21 cellular contexts compared by ENCODE assay signal in the genomic region with DNA sequence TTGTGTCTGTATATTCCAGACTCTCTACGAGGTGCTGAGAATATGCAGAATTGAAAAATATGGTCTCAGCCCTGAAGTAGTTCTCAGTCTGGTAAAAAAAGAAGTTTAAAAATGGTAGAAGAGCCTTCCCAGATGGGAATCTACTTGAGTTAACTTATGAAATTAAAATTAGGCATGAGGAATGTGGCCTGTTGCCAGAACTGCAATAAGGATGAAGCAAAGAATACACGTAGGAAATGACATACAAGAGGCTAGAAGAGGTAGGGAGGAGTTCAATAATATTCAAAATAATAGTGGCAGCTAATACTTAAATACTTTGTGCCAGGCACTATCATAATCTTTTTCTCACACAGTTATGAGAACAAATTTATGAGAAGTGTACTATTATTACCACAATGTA. TPM values are rescaled to one million over a fixed set of nuclear protein-coding genes. Genes with fewer than 3 reads are reported as not detected.
DNase-seq lines count a peak whose midpoint lies in the region; ATAC-seq and TF ChIP-seq lines count a peak whose summit lies in the region.
"Had no signal": no experiment of that assay in that cellular context is flagged by ENCODE, and none has a peak within 500 bp of the region (broad histone marks: within the 10 kb centered on the region; RNA-seq: fewer than 3 reads in every experiment).

No MANE protein-coding gene starts in this region.

- no peaks in the 10 kb centered on the region for H3K27me3 Mint-ChIP-seq in activated CD8-positive, alpha-beta memory T cell treated with anti-CD3 and anti-CD28 coated beads, Interleukin-2, amount 10 ng/mL, durations not matched to agents 7 days and 5 days
- H3K27me3 Mint-ChIP-seq in osteocyte (ENCODE audit: unreplicated experiment) (no peaks in the 10 kb centered on the region), chondrocyte (ENCODE audit: low read depth) (no peaks in the 10 kb centered on the region)

- intact Hi-C loops in OCI-LY7 (cut with micrococcal nuclease; ENCODE audit: unreplicated experiment): loop anchor here (10.0 kb wide), 1 partner anchor 635 kb away; a partner anchor contains a TSS

- no peaks in the 10 kb centered on the region for H3K9me2 ChIP-seq in OCI-LY7 (ENCODE audit: insufficient read depth, low read length)

- no peak overlapping the region for H3K27ac Mint-ChIP-seq in activated CD8-positive, alpha-beta memory T cell treated with anti-CD3 and anti-CD28 coated beads, Interleukin-2, amount 10 ng/mL, durations not matched to agents 7 days and 5 days
- H3K27ac Mint-ChIP-seq in osteocyte (ENCODE audit: unreplicated experiment): peak overlapping the region; percentile 69
- no peak overlapping the region for H3K27ac Mint-ChIP-seq in chondrocyte (ENCODE audit: unreplicated experiment)
- H3K27ac Mint-ChIP-seq: stimulated activated naive CD8-positive, alpha-beta T cell treated with anti-CD3 and anti-CD28 coated beads, Interleukin-15, amount 100 ng/mL, for 72 hours had no signal

- H3K4me3 Mint-ChIP-seq in activated CD8-positive, alpha-beta memory T cell treated with anti-CD3 and anti-CD28 coated beads, Interleukin-2, amount 10 ng/mL, durations not matched to agents 7 days and 5 days: peak overlapping the region; percentile 28
- no peak overlapping the region for H3K4me3 Mint-ChIP-seq in osteocyte (ENCODE audit: unreplicated experiment)
- no peak overlapping the region for H3K4me3 Mint-ChIP-seq in chondrocyte (ENCODE audit: unreplicated experiment)

- no peak overlapping the region for H2AFZ ChIP-seq in OCI-LY7 (ENCODE audit: low read length)

- H3K4me1 ChIP-seq in OCI-LY7 (ENCODE audit: insufficient read depth, low read length, poor library complexity, severe bottlenecking): peaks cover 42% of the 10 kb centered on the region
- H3K4me1 ChIP-seq: vagina had no signal

- peaks cover 95% of the 10 kb centered on the region for H3K36me3 ChIP-seq in OCI-LY7 (ENCODE audit: insufficient read depth, low read length)
- H3K36me3 ChIP-seq: ovary, vagina had no signal

- CTCF ChIA-PET in activated CD8-positive, alpha-beta memory T cell treated with anti-CD3 and anti-CD28 coated beads, Interleukin-2, amount 10 ng/mL, durations not matched to agents 7 days and 5 days (lab: Charles Lee): no interaction called here
- CTCF ChIA-PET in OCI-LY7 (lab: Charles Lee; ENCODE audit: unreplicated experiment): no interaction called here

- no peaks in the 10 kb centered on the region for H3K9me3 Mint-ChIP-seq in activated CD8-positive, alpha-beta memory T cell treated with anti-CD3 and anti-CD28 coated beads, Interleukin-2, amount 10 ng/mL, durations not matched to agents 7 days and 5 days (ENCODE audit: low read depth)
- H3K9me3 Mint-ChIP-seq in osteocyte (ENCODE audit: unreplicated experiment) (no peaks in the 10 kb centered on the region), chondrocyte (ENCODE audit: low read depth) (no peaks in the 10 kb centered on the region)
- H3K9me3 Mint-ChIP-seq: stimulated activated naive CD8-positive, alpha-beta T cell treated with anti-CD3 and anti-CD28 coated beads, Interleukin-15, amount 100 ng/mL, for 72 hours had no signal

- ATAC-seq in activated CD8-positive, alpha-beta memory T cell treated with anti-CD3 and anti-CD28 coated beads, Interleukin-2, amount 10 ng/mL, durations not matched to agents 7 days and 5 days: no peak
- ATAC-seq in HG03280 (IDR thresholded peaks at IDR 0.05; ENCODE audit: unreplicated experiment): no peak
- no peak for ATAC-seq in GM19328 (IDR thresholded peaks at IDR 0.05; ENCODE audit: unreplicated experiment)
- ATAC-seq: K562; PC-3; stimulated activated naive CD8-positive, alpha-beta T cell treated with anti-CD3 and anti-CD28 coated beads, Interleukin-15, amount 100 ng/mL, for 72 hours had no signal

- no TSS peak for BruUV-seq in OCI-LY7 (replicated peaks; lab: Mats Ljungman, UMichigan)

- peaks cover 66% of the 10 kb centered on the region for H3K36me3 Mint-ChIP-seq in activated CD8-positive, alpha-beta memory T cell treated with anti-CD3 and anti-CD28 coated beads, Interleukin-2, amount 10 ng/mL, durations not matched to agents 7 days and 5 days
- no peaks in the 10 kb centered on the region for H3K36me3 Mint-ChIP-seq in osteocyte (ENCODE audit: unreplicated experiment)
- H3K36me3 Mint-ChIP-seq in chondrocyte (ENCODE audit: low read depth): no peaks in the 10 kb centered on the region

- H3K79me2 ChIP-seq in OCI-LY7 (ENCODE audit: insufficient read depth, low read depth, low read length): peaks cover 88% of the 10 kb centered on the region

- TF ChIP-seq CTCF in OCI-LY7 (conservative IDR thresholded peaks at IDR 0.05; ENCODE audit: low read length): no peak
- no peak for TF ChIP-seq CTCF in osteocyte (IDR thresholded peaks at IDR 0.05)
- TF ChIP-seq CTCF in chondrocyte (IDR thresholded peaks at IDR 0.05): no peak

- DNase-seq in activated CD8-positive, alpha-beta memory T cell treated with anti-CD3 and anti-CD28 coated beads, Interleukin-2, amount 10 ng/mL, durations not matched to agents 7 days and 5 days: no peak
- no peak for DNase-seq in activated CD8-positive, alpha-beta memory T cell treated with anti-CD3 and anti-CD28 coated beads, Interleukin-2, amount 50 U/mL, for 48 hours
- DNase-seq in OCI-LY7 (ENCODE audit: low spot score) (no peak), dermis blood vessel endothelial cell (peak; percentile 52), osteocyte (ENCODE audit: extremely low spot score, unreplicated experiment) (no peak), chondrocyte (ENCODE audit: low spot score) (no peak)
- DNase-seq: ACHN; activated CD4-positive, CD25-positive, alpha-beta regulatory T cell treated with anti-CD3 and anti-CD28 coated beads, Interleukin-2, amount 50 U/mL, for 72 hours; amygdala; foreskin melanocyte; NCI-H1105; NCI-H345; ovary; PC-3; spleen; stimulated activated naive CD8-positive, alpha-beta T cell treated with anti-CD3 and anti-CD28 coated beads, Interleukin-15, amount 100 ng/mL, for 72 hours; SW 1271 had no signal

- H3K27ac ChIP-seq in OCI-LY7 (ENCODE audit: low read depth, low read length, poor library complexity, severe bottlenecking): no peak overlapping the region
- H3K27ac ChIP-seq: ovary, spleen, vagina had no signal

- POLR2A ChIA-PET in OCI-LY7 (lab: Charles Lee): no interaction called here

- peaks cover 14% of the 10 kb centered on the region for H4K20me1 ChIP-seq in OCI-LY7 (ENCODE audit: insufficient read depth, low read length)

- H3K4me2 ChIP-seq in OCI-LY7 (ENCODE audit: low read length): peak overlapping the region; percentile 54

- no peaks in the 10 kb centered on the region for H3K9me3 ChIP-seq in OCI-LY7 (ENCODE audit: low read length)
- H3K9me3 ChIP-seq: ovary, spleen, vagina had no signal

- H3K4me3 ChIP-seq in OCI-LY7 (ENCODE audit: low read depth, low read length, poor library complexity, severe bottlenecking): peak overlapping the region; percentile 44
- H3K4me3 ChIP-seq: K562, ovary, spleen, vagina had no signal

- peaks cover 47% of the 10 kb centered on the region for H3K4me1 Mint-ChIP-seq in activated CD8-positive, alpha-beta memory T cell treated with anti-CD3 and anti-CD28 coated beads, Interleukin-2, amount 10 ng/mL, durations not matched to agents 7 days and 5 days
- H3K4me1 Mint-ChIP-seq in osteocyte (ENCODE audit: unreplicated experiment): peaks cover 64% of the 10 kb centered on the region
- H3K4me1 Mint-ChIP-seq in chondrocyte (ENCODE audit: low read depth): peaks cover 23% of the 10 kb centered on the region

RNA-seq across cellular contexts. Expression of a gene that starts 6.3 kb away (rescaled TPM):
- total RNA-seq in activated CD8-positive, alpha-beta memory T cell treated with anti-CD3 and anti-CD28 coated beads, Interleukin-2, amount 10 ng/mL, durations not matched to agents 7 days and 5 days: 10 to 100 TPM; 73.8 to 91.3 TPM
- total RNA-seq in OCI-LY7 (2014; rRNA removed; shearing (Covaris generic)): 88.4 and 88.6 TPM in 2 replicates
- total RNA-seq in OCI-LY7 (2022) (76.8 and 93.9 TPM in 2 replicates), dermis blood vessel endothelial cell (12.3 and 80.6 TPM in 2 replicates), osteocyte (8.5 and 8.9 TPM in 2 replicates), chondrocyte (4.7 to 7.2 TPM (median 6.6 TPM) in 3 replicates)
